ENCODE assay signal across 11 cellular contexts in the genomic region with DNA sequence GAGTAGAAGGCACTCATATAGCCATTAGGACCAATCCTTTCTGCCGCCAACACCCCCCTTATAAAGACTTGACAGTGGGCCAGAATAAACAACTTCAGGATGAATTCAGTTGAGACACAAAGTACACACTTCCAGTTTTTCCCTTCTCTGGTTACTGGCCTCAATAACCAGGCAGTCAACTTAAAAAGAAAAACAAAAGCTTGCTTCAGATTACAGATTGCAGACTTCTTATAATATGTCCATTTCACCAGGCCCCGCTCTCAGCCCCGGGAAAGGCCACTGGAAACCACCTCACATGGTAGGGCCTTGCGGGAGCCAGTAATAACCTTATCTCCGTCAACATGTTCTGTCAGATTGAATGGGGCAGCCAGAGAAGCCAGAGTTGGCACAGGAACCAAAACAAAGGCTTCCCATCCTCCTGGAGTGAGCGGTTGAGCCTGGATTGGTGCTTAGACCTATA.
DNase-seq lines count a peak whose midpoint lies in the region; ATAC-seq and TF ChIP-seq lines count a peak whose summit lies in the region.
"Had no signal": no experiment of that assay in that cellular context is flagged by ENCODE, and none has a peak within 500 bp of the region (broad histone marks: within the 10 kb centered on the region; RNA-seq: fewer than 3 reads in every experiment).

No MANE protein-coding gene starts in this region.

- H3K9ac ChIP-seq in subcutaneous abdominal adipose tissue (ENCODE audit: low read length in 5 of 5) = no peak overlapping the region

- no peak for TF ChIP-seq CTCF in ascending aorta (IDR thresholded peaks at IDR 0.05)
- no peak for TF ChIP-seq CTCF in right atrium auricular region (IDR thresholded peaks at IDR 0.05)

- ATAC-seq in activated CD4-positive, CD25-positive, alpha-beta regulatory T cell treated with anti-CD3 and anti-CD28 coated beads, Interleukin-2, amount 50 U/mL, for 24 hours = no peak
- ATAC-seq: WTC11 had no signal

- H3K9me3 ChIP-seq in ascending aorta (no peaks in the 10 kb centered on the region), right atrium auricular region (no peaks in the 10 kb centered on the region), subcutaneous abdominal adipose tissue (ENCODE audit: control insufficient read depth in 5 of 5, low read length in 5 of 5) (no peaks in the 10 kb centered on the region)

- H3K27me3 ChIP-seq in ascending aorta = no peaks in the 10 kb centered on the region
- no peaks in the 10 kb centered on the region for H3K27me3 ChIP-seq in right atrium auricular region
- H3K27me3 ChIP-seq in subcutaneous abdominal adipose tissue (ENCODE audit: control insufficient read depth in 5 of 5, insufficient read depth in 4 of 5, low read length in 5 of 5) = no peaks in the 10 kb centered on the region

- intact Hi-C loops in ascending aorta (cut with DNase I) = loop anchor here (5.0 kb wide), 2 partner anchors 40 to 370 kb away; a partner anchor contains a TSS

- H3K4me1 ChIP-seq in ascending aorta (peaks cover 23 to 58% of the 10 kb centered on the region in 2 donors), right atrium auricular region (peaks cover 0 to 82% of the 10 kb centered on the region in 2 donors), subcutaneous abdominal adipose tissue (ENCODE audit: control insufficient read depth in 5 of 5, insufficient read depth in 5 of 5, low read length in 5 of 5) (peaks cover 3 to 74% (median 56%) of the 10 kb centered on the region in 5 donors)

- H3K36me3 ChIP-seq in ascending aorta (no peaks in the 10 kb centered on the region), right atrium auricular region (no peaks in the 10 kb centered on the region), subcutaneous abdominal adipose tissue (ENCODE audit: control insufficient read depth in 5 of 5, insufficient read depth in 5 of 5, low read length in 5 of 5) (no peaks in the 10 kb centered on the region)

- H3K27ac ChIP-seq in ascending aorta (peak overlapping the region; percentile 89 to 93), right atrium auricular region (peak overlapping the region; percentile 88 to 90), subcutaneous abdominal adipose tissue (ENCODE audit: low read depth, low read length) (peak overlapping the region; percentile 32)

- H3K4me3 ChIP-seq in ascending aorta = no peak overlapping the region
- H3K4me3 ChIP-seq in right atrium auricular region = no peak overlapping the region
- no peak overlapping the region for H3K4me3 ChIP-seq in subcutaneous abdominal adipose tissue (ENCODE audit: low read depth in 1 of 5, low read length in 5 of 5)

- DNase-seq in NCI-H1092 (lab: John Stamatoyannopoulos, UW) (peak; percentile 96), ascending aorta (ENCODE audit: low spot score in 2 of 2) (no peak), right atrium auricular region (ENCODE audit: low spot score) (no peak), NK-92 (lab: John Stamatoyannopoulos, UW; ENCODE audit: unreplicated experiment) (no peak), middle frontal gyrus (ENCODE audit: extremely low spot score, low spot score) (no peak), HuH-7.5 (ENCODE audit: low spot score) (no peak)
- DNase-seq: cortex of kidney, KBM-7 had no signal

Comparison
In these comparisons a context has a peak if more than half of its experiments do, and no peak if none do; other contexts are left out.
1. H3K27ac ChIP-seq: peak in every context shown above with its lines; median percentile 91 in ascending aorta; 89 in right atrium auricular region; 32 in subcutaneous abdominal adipose tissue.